Comparison of ENCODE assay signal across 1 cellular context in genomic region chr16:22141746-22142145, GRCh38.
TF ChIP-seq lines count a peak whose summit lies in the region.

No MANE protein-coding gene starts in this region.

TF ChIP-seq in GM12878, 131 proteins besides CTCF, POLR2A, EP300 and RAD21 (continued from another document):
- TF ChIP-seq IRF5 (IDR thresholded peaks at IDR 0.05; ENCODE audit: borderline replicate concordance) (no peak), HCFC1 (IDR thresholded peaks at IDR 0.05; ENCODE audit: low read length) (no peak), USF2 (IDR thresholded peaks at IDR 0.05; ENCODE audit: borderline replicate concordance, low read depth, low read length) (no peak), RB1 (IDR thresholded peaks at IDR 0.05; ENCODE audit: borderline replicate concordance) (no peak)
TF ChIP-seq in GM12878: peak in this region for 0.
